ENCODE assay signal across 11 cellular contexts in genomic region chr19:38073806-38074685, GRCh38.
A peak's percentile ranks its signal among the peaks of the same experiment; 100 is the strongest.
DNase-seq lines count a peak whose midpoint lies in the region; ATAC-seq, FAIRE-seq and TF ChIP-seq lines count a peak whose summit lies in the region.
"Had no signal": no experiment of that assay in that cellular context is flagged by ENCODE, and none has a peak within 500 bp of the region (broad histone marks: within the 10 kb centered on the region; RNA-seq: fewer than 3 reads in every experiment).

No MANE protein-coding gene starts in this region.

- DNase-seq in A549 (ENCODE audit: low read depth in 1 of 2, low spot score in 1 of 2) (no peak), IMR-90 (peak; percentile 19), K562 (ENCODE audit: extremely low read depth in 1 of 4, low spot score in 3 of 4) (peak in 1 of 4 experiments; percentile 16), mesenchymal stem cell (peak; percentile 63), DMS79 (lab: John Stamatoyannopoulos, UW) (no peak)
- no peak for DNase-seq in effector CD4-positive, alpha-beta T cell
- DNase-seq in CD4-positive, alpha-beta memory T cell = no peak
- DNase-seq: kidney, NCI-H2081 treated with DMSO at 0.1 percent for 48 hours had no signal

- intact Hi-C loops in IMR-90 (cut with micrococcal nuclease) = no loop called here
- intact Hi-C loops in K562 (cut with micrococcal nuclease) = loop anchor here (5.0 kb wide), 1 partner anchor 172 kb away; no protein-coding TSS in a partner anchor
- intact Hi-C loops in CD4-positive, alpha-beta memory T cell (cut with micrococcal nuclease) = no loop called here

- 0 out of 2 replicates have a peak overlapping the region, but pooled peaks have one; percentile 8 for H2BK20ac ChIP-seq in IMR-90 (ENCODE audit: low read depth, low read length)

- H3K4ac ChIP-seq in IMR-90 (ENCODE audit: low read depth, low read length) (peak overlapping the region; percentile 25), mesenchymal stem cell (ENCODE audit: low read depth in 1 of 2, low read length in 2 of 2) (no peak overlapping the region)

- no peak overlapping the region for H2AK9ac ChIP-seq in IMR-90 (replicated peaks; ENCODE audit: low read depth, low read length, poor library complexity)

- peaks cover 0 to 7% (median 0%) of the 10 kb centered on the region in 8 donors for H3K9me3 Mint-ChIP-seq in CD4-positive, alpha-beta memory T cell

- peak; percentile 40 to 41; a peak in 5 of 6 replicates for ATAC-seq in A549
- no peak for ATAC-seq in IMR-90 (ENCODE audit: low read depth)
- ATAC-seq in K562 = peak; percentile 80
- no peak for ATAC-seq in GM18873 (IDR thresholded peaks at IDR 0.05; ENCODE audit: low FRiP score, unreplicated experiment)

- no peak; a peak in 1 of 5 replicates for TF ChIP-seq RAD21 in A549 (conservative IDR thresholded peaks at IDR 0.05 in 1 of 2, IDR thresholded peaks at IDR 0.05 in 1 of 2)
- TF ChIP-seq RAD21 in IMR-90 (IDR thresholded peaks at IDR 0.05; ENCODE audit: low read length) = no peak
- peak in 1 of 2 experiments; percentile 50; a peak in 2 of 4 replicates for TF ChIP-seq RAD21 in K562 (CRISPR knock-in tag; conservative IDR thresholded peaks at IDR 0.05 in 1 of 2, IDR thresholded peaks at IDR 0.05 in 1 of 2)

- no peaks in the 10 kb centered on the region for H4K20me1 ChIP-seq in IMR-90 (ENCODE audit: insufficient read depth, low read length)
- no peaks in the 10 kb centered on the region; the same call in 1 of the 2 replicates for H4K20me1 ChIP-seq in K562 (replicated peaks; ENCODE audit: control insufficient read depth, insufficient read depth, low read length)

- no peak overlapping the region for H2AFZ ChIP-seq in IMR-90 (replicated peaks; ENCODE audit: low read length, poor library complexity)
- no peak overlapping the region for H2AFZ ChIP-seq in K562 (ENCODE audit: low read depth, low read length)
- H2AFZ ChIP-seq in mesenchymal stem cell (ENCODE audit: low read depth, low read length) = no peak overlapping the region

- H3K4me1 ChIP-seq in A549 = peaks cover 19% of the 10 kb centered on the region
- H3K4me1 ChIP-seq in IMR-90 (ENCODE audit: control insufficient read depth, insufficient read depth, low read length) = peaks cover 10% of the 10 kb centered on the region
- peaks cover 3 to 5% of the 10 kb centered on the region in 2 experiments; a peak in 3 of 5 replicates for H3K4me1 ChIP-seq in K562 (replicated peaks in 1 of 2; ENCODE audit: control insufficient read depth in 2 of 2, insufficient read depth in 2 of 2, low read length in 2 of 2)
- peaks cover 17% of the 10 kb centered on the region for H3K4me1 ChIP-seq in mesenchymal stem cell (ENCODE audit: control insufficient read depth, insufficient read depth, low read depth, low read length)
- no peaks in the 10 kb centered on the region for H3K4me1 ChIP-seq in CD4-positive, alpha-beta memory T cell (ENCODE audit: insufficient read depth, low read length)
- H3K4me1 ChIP-seq: esophagus muscularis mucosa had no signal

- H3K4me3 ChIP-seq in A549 = no peak overlapping the region
- no peak overlapping the region for H3K4me3 ChIP-seq in IMR-90 (ENCODE audit: insufficient read depth, low read depth, low read length)
- H3K4me3 ChIP-seq in K562 = no peak overlapping the region
- H3K4me3 ChIP-seq in mesenchymal stem cell (ENCODE audit: insufficient read depth in 1 of 2, low read depth in 1 of 2, low read length in 2 of 2) = no peak overlapping the region
- H3K4me3 ChIP-seq in CD4-positive, alpha-beta memory T cell (ENCODE audit: low read length in 2 of 2) = no peak overlapping the region
- H3K4me3 ChIP-seq: esophagus muscularis mucosa had no signal

- H2BK120ac ChIP-seq in IMR-90 (ENCODE audit: low read depth, low read length) (no peak overlapping the region), mesenchymal stem cell (ENCODE audit: low read depth, low read length) (no peak overlapping the region)

- no TSS peak for BruUV-seq in IMR-90 (replicated peaks; lab: Mats Ljungman, UMichigan)
- no TSS peak for BruUV-seq in K562 (replicated peaks; lab: Mats Ljungman, UMichigan)

- H2AK5ac ChIP-seq in IMR-90 (ENCODE audit: low read depth, low read length) = no peak overlapping the region; the same call in 1 of the 2 replicates
- no peak overlapping the region for H2AK5ac ChIP-seq in mesenchymal stem cell (ENCODE audit: low read length, severe bottlenecking)

- no peak overlapping the region for H3K14ac ChIP-seq in IMR-90 (replicated peaks; ENCODE audit: low read depth, low read length)
- H3K14ac ChIP-seq in mesenchymal stem cell (ENCODE audit: low read length in 2 of 2) = no peak overlapping the region

- H4K91ac ChIP-seq in IMR-90 (ENCODE audit: insufficient read depth, low read depth, low read length) = no peak overlapping the region; the same call in 1 of the 2 replicates
- H4K91ac ChIP-seq in mesenchymal stem cell (ENCODE audit: low read length) = no peak overlapping the region

- POLR2A ChIA-PET in A549 (lab: Yijun Ruan, JAX) (no interaction called here), IMR-90 (lab: Charles Lee; ENCODE audit: unreplicated experiment) (no interaction called here), K562 (lab: Yijun Ruan, JAX) (interaction anchor here (0.5 kb wide), 1 partner anchor 1486 kb away, joined by 3 read pairs; no protein-coding TSS in a partner anchor)
- POLR2A ChIA-PET in CD4-positive, alpha-beta memory T cell (lab: Charles Lee; ENCODE audit: partially characterized antibody) = no interaction called here

- peaks cover 10% of the 10 kb centered on the region for H3K9me3 ChIP-seq in A549
- H3K9me3 ChIP-seq in IMR-90 (ENCODE audit: control insufficient read depth, insufficient read depth, low read length) = peaks cover 3% of the 10 kb centered on the region; the same call in 1 of the 2 replicates
- H3K9me3 ChIP-seq in K562 (replicated peaks; ENCODE audit: control insufficient read depth, insufficient read depth, low read depth, low read length) = no peaks in the 10 kb centered on the region
- peaks cover 6% of the 10 kb centered on the region for H3K9me3 ChIP-seq in mesenchymal stem cell (ENCODE audit: control insufficient read depth, low read length)
- H3K9me3 ChIP-seq in CD4-positive, alpha-beta memory T cell (ENCODE audit: control insufficient read depth in 1 of 2, low read length in 2 of 2) = no peaks in the 10 kb centered on the region

- no peak for TF ChIP-seq EP300 in A549 (IDR thresholded peaks at IDR 0.05)
- TF ChIP-seq EP300 in K562 (IDR thresholded peaks at IDR 0.05; ENCODE audit: low read length) = no peak

- H3K27ac ChIP-seq in A549 = 0 out of 6 replicates have a peak overlapping the region, but pooled peaks of 1 of the 2 experiments have one; percentile 33
- H3K27ac ChIP-seq in IMR-90 (ENCODE audit: insufficient read depth, low read length) = no peak overlapping the region
- H3K27ac ChIP-seq in K562 (ENCODE audit: extremely low read depth, low read depth, low read length) = no peak overlapping the region
- no peak overlapping the region for H3K27ac ChIP-seq in mesenchymal stem cell (ENCODE audit: low read length, poor library complexity, severe bottlenecking)
- no peak overlapping the region for H3K27ac ChIP-seq in CD4-positive, alpha-beta memory T cell (ENCODE audit: low read depth, low read length)
- H3K27ac ChIP-seq: esophagus muscularis mucosa had no signal

- CTCF ChIA-PET in A549 (lab: Yijun Ruan, JAX) (interaction anchor here (0.8 to 25.6 kb wide), 6 partner anchors 9 to 174 kb away, joined by 3 to 408 read pairs (median 4); partner anchors contain the start of genes SIPA1L3 and WDR87), IMR-90 (lab: Yijun Ruan, JAX) (interaction anchor here (0.6 kb wide), 1 partner anchor 210 kb away, joined by 3 read pairs; no protein-coding TSS in a partner anchor), K562 (lab: Yijun Ruan, JAX; ENCODE audit: low intra/inter-chr PET ratio) (interaction anchor here (1.1 kb wide), 1 partner anchor 175 kb away, joined by 3 read pairs; no protein-coding TSS in a partner anchor)
- CTCF ChIA-PET in CD4-positive, alpha-beta memory T cell (lab: Charles Lee; ENCODE audit: partially characterized antibody) = no interaction called here

- H3K36me3 ChIP-seq in IMR-90 (ENCODE audit: control insufficient read depth, insufficient read depth, low read length) (no peaks in the 10 kb centered on the region), K562 (ENCODE audit: control insufficient read depth, insufficient read depth, low read length) (no peaks in the 10 kb centered on the region), mesenchymal stem cell (ENCODE audit: control insufficient read depth in 1 of 2, insufficient read depth in 2 of 2, low read depth in 1 of 2, low read length in 2 of 2) (peaks cover 5 to 44% of the 10 kb centered on the region in 2 experiments)
- no peaks in the 10 kb centered on the region for H3K36me3 ChIP-seq in CD4-positive, alpha-beta memory T cell (ENCODE audit: insufficient read depth, low read length)
- H3K36me3 ChIP-seq: esophagus muscularis mucosa had no signal

- peaks cover 5 to 23% of the 10 kb centered on the region in 2 donors for H3K36me3 Mint-ChIP-seq in CD4-positive, alpha-beta memory T cell

- 85% methylated on average over 18 of the region's 18 CpGs for WGBS in A549 (ENCODE audit: missing lambda C conversion rate)
- 70% methylated on average over 3 of the region's 18 CpGs; no CpG with 5 or more reads in 1 of the 2 experiments for WGBS in IMR-90 (ENCODE audit: extremely low coverage in 2 of 2, insufficient read length in 1 of 2), 2 experiments
- 7% methylated on average over 18 of the region's 18 CpGs for WGBS in K562 (ENCODE audit: insufficient coverage, low coverage, missing lambda C conversion rate)
- 73% methylated on average over 17 of the region's 18 CpGs for WGBS in mesenchymal stem cell

- H3K79me1 ChIP-seq in IMR-90 (ENCODE audit: low read depth in 1 of 2, low read length in 2 of 2) (peaks cover 41 to 76% of the 10 kb centered on the region in 2 experiments), mesenchymal stem cell (replicated peaks; ENCODE audit: low read length, poor library complexity, severe bottlenecking) (peaks cover 42% of the 10 kb centered on the region)

- H3K27me3 Mint-ChIP-seq in CD4-positive, alpha-beta memory T cell = no peaks in the 10 kb centered on the region

- H2BK12ac ChIP-seq in mesenchymal stem cell (ENCODE audit: low read length in 2 of 2) = no peak overlapping the region

- H3K27me3 ChIP-seq in IMR-90 (ENCODE audit: control insufficient read depth, insufficient read depth, low read length) = no peaks in the 10 kb centered on the region
- peaks cover 0 to 17% of the 10 kb centered on the region in 2 experiments; a peak in 2 of 5 replicates for H3K27me3 ChIP-seq in K562 (ENCODE audit: control insufficient read depth in 2 of 2, insufficient read depth in 2 of 2, low read length in 2 of 2)
- H3K27me3 ChIP-seq in mesenchymal stem cell (ENCODE audit: control insufficient read depth in 1 of 2, insufficient read depth in 1 of 2, low read length in 2 of 2) = no peaks in the 10 kb centered on the region
- no peaks in the 10 kb centered on the region for H3K27me3 ChIP-seq in CD4-positive, alpha-beta memory T cell (ENCODE audit: insufficient read depth, low read length)
- H3K27me3 ChIP-seq: esophagus muscularis mucosa had no signal

- TF ChIP-seq CTCF in A549 (IDR thresholded peaks at IDR 0.05) (no peak), IMR-90 (conservative IDR thresholded peaks at IDR 0.05; ENCODE audit: low read depth, low read length) (no peak), K562 (IDR thresholded peaks at IDR 0.05 in 2 of 3, conservative IDR thresholded peaks at IDR 0.05 in 1 of 3; ENCODE audit: insufficient read depth in 2 of 3, low read depth in 1 of 3, low read length in 3 of 3) (peak; percentile 36 to 47 (median 41); a peak in 5 of 6 replicates)

- H3K23ac ChIP-seq in IMR-90 (ENCODE audit: low read depth, low read length) = no peak overlapping the region
- H3K23ac ChIP-seq in mesenchymal stem cell (ENCODE audit: low read length in 2 of 2) = no peak overlapping the region

- peaks cover 25% of the 10 kb centered on the region for H3K9me1 ChIP-seq in IMR-90 (ENCODE audit: insufficient read depth, low read length)
- H3K9me1 ChIP-seq in K562 (ENCODE audit: control insufficient read depth, insufficient read depth, low read length) = no peaks in the 10 kb centered on the region

- no peak overlapping the region for H3K4me3 Mint-ChIP-seq in CD4-positive, alpha-beta memory T cell

- H3K9ac ChIP-seq in IMR-90 (ENCODE audit: low read depth, low read length) (no peak overlapping the region), K562 (ENCODE audit: insufficient read depth in 1 of 2, low read depth in 2 of 2, low read length in 2 of 2) (0 out of 4 replicates have a peak overlapping the region, but pooled peaks of 1 of the 2 experiments have one; percentile 26), mesenchymal stem cell (ENCODE audit: low read length) (no peak overlapping the region)

- no peaks in the 10 kb centered on the region for H3K79me2 ChIP-seq in K562 (ENCODE audit: control insufficient read depth, insufficient read depth, low read length)

- H3K18ac ChIP-seq in IMR-90 (ENCODE audit: low read depth, low read length) (no peak overlapping the region), mesenchymal stem cell (ENCODE audit: low read depth in 1 of 2, low read length in 2 of 2) (no peak overlapping the region)

- H2BK15ac ChIP-seq in IMR-90 (ENCODE audit: low read depth, low read length) (no peak overlapping the region), mesenchymal stem cell (ENCODE audit: low read depth, poor library complexity, severe bottlenecking) (no peak overlapping the region)

- no peak overlapping the region for H4K8ac ChIP-seq in IMR-90 (ENCODE audit: low read depth in 2 of 2, low read length in 2 of 2)
- H4K8ac ChIP-seq in mesenchymal stem cell (ENCODE audit: low read length) = peak overlapping the region; percentile 29

- H3K56ac ChIP-seq in IMR-90 (ENCODE audit: extremely low read depth, insufficient read depth, low read length) = no peak overlapping the region

- no peak for FAIRE-seq in A549 (lab: Jason Lieb, UNC)
- FAIRE-seq in K562 (lab: Jason Lieb, UNC) = no peak
- FAIRE-seq: kidney had no signal

- H3K4me2 ChIP-seq in A549 = no peak overlapping the region
- H3K4me2 ChIP-seq in IMR-90 (ENCODE audit: low read depth, low read length) = no peak overlapping the region
- H3K4me2 ChIP-seq in K562 (ENCODE audit: insufficient read depth, low read length) = no peak overlapping the region
- H3K4me2 ChIP-seq in mesenchymal stem cell (ENCODE audit: low read length, poor library complexity, severe bottlenecking) = no peak overlapping the region

- H2BK5ac ChIP-seq in IMR-90 (ENCODE audit: low read depth, low read length, poor library complexity, severe bottlenecking) = no peak overlapping the region
- no peak overlapping the region for H2BK5ac ChIP-seq in mesenchymal stem cell (ENCODE audit: low read depth, low read length, poor library complexity, severe bottlenecking)

- TF ChIP-seq POLR2A in A549 (IDR thresholded peaks at IDR 0.05; ENCODE audit: low read length) = no peak
- no peak for TF ChIP-seq POLR2A in IMR-90 (IDR thresholded peaks at IDR 0.05; ENCODE audit: low read depth, low read length)
- TF ChIP-seq POLR2A in K562 (conservative IDR thresholded peaks at IDR 0.05) = no peak

- peaks cover 0 to 3% (median 0%) of the 10 kb centered on the region in 4 donors for H3K4me1 Mint-ChIP-seq in CD4-positive, alpha-beta memory T cell

- in situ Hi-C loops in IMR-90 (cut with MboI; ENCODE audit: low sequenced_read_pairs) (no loop called here), K562 (cut with MboI) (no loop called here)

- no peak overlapping the region for H3K27ac Mint-ChIP-seq in CD4-positive, alpha-beta memory T cell

- dilution Hi-C loops in IMR-90 (cut with HindIII; ENCODE audit: low sequenced_read_pairs, unreplicated experiment) = no loop called here

- H4K5ac ChIP-seq in IMR-90 (ENCODE audit: low read depth, low read length) = no peak overlapping the region

Comparison
In these comparisons a context has a peak if more than half of its experiments do, and no peak if none do; other contexts are left out.
1. ATAC-seq: peak in A549 (2 of 2) and K562 (single experiment); none in IMR-90 (single experiment) and GM18873 (single experiment).
2. DNase-seq: peak in IMR-90 (single experiment) and mesenchymal stem cell (single experiment); none in A549 (0 of 2), effector CD4-positive, alpha-beta T cell (single experiment), DMS79 (single experiment) and CD4-positive, alpha-beta memory T cell (0 of 5).
3. CTCF ChIP-seq: peak in K562 (3 of 3); none in A549 (single experiment) and IMR-90 (single experiment).
4. Of the 35 proteins assayed by ChIP-seq in both K562 and A549: peak only in K562: CTCF and SMC3; only in A549: KDM1A; in both: none; in neither: 31; mixed calls (peak in some experiments, not most) for 1.